In the genomic region with DNA sequence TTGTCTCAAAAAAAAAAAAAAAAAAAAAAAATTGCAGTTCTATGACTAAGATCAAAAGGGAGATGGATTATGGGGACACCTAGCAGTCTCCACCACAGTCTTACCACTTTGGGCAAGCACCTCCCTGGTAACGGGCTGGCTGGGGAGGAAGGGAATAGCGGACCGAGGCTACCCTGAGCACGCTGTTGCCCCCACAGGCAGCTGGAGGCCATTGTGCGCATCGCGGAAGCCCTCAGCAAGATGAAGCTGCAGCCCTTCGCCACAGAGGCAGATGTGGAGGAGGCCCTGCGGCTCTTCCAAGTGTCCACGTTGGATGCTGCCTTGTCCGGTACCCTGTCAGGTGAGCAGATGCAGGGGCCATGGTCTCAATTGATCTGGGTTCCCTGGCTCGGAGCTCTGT, we compare ENCODE assay signal across 29 cellular contexts.
"Had no signal": no experiment of that assay in that cellular context is flagged by ENCODE, and none has a peak within 500 bp of the region (broad histone marks: within the 10 kb centered on the region; RNA-seq: fewer than 3 reads in every experiment).

No MANE protein-coding gene starts in this region.

- H3K27me3 ChIP-seq: esophagus squamous epithelium, heart right ventricle, right atrium auricular region, stomach, thyroid gland, upper lobe of left lung, vagina had no signal

- H3K27me3 Mint-ChIP-seq: activated naive CD8-positive, alpha-beta T cell; central memory CD8-positive, alpha-beta T cell; dendritic cell treated with granulocyte-macrophage colony-stimulating factor and Interleukin-4, amounts not matched to agents 40 ng/mL and 50 ng/mL, for 4 days; naive thymus-derived CD4-positive, alpha-beta T cell; stimulated activated naive B cell treated with anti-CD40 and anti-IgM and Interleukin-4, amounts not matched to agents 10 μg/mL and 1 μg/mL and 100 μg/mL, for 72 hours had no signal

- H3K27ac Mint-ChIP-seq: activated naive CD8-positive, alpha-beta T cell; dendritic cell treated with granulocyte-macrophage colony-stimulating factor and Interleukin-4, amounts not matched to agents 40 ng/mL and 50 ng/mL, for 4 days; naive thymus-derived CD4-positive, alpha-beta T cell had no signal

- ATAC-seq: activated CD4-positive, CD25-positive, alpha-beta regulatory T cell treated with anti-CD3 and anti-CD28 coated beads, Interleukin-2, amount 50 U/mL, for 24 hours; heart right ventricle; left colon; naive thymus-derived CD4-positive, alpha-beta T cell; stimulated activated naive B cell treated with anti-CD40 and anti-IgM and Interleukin-4, amounts not matched to agents 10 μg/mL and 1 μg/mL and 100 μg/mL, for 72 hours had no signal

- H3K4me1 ChIP-seq: heart right ventricle, right atrium auricular region, stomach, upper lobe of left lung, vagina had no signal

- H3K9me3 Mint-ChIP-seq: central memory CD8-positive, alpha-beta T cell; dendritic cell treated with granulocyte-macrophage colony-stimulating factor and Interleukin-4, amounts not matched to agents 40 ng/mL and 50 ng/mL, for 4 days; naive thymus-derived CD4-positive, alpha-beta T cell; neural crest cell; stimulated activated naive B cell treated with anti-CD40 and anti-IgM and Interleukin-4, amounts not matched to agents 10 μg/mL and 1 μg/mL and 100 μg/mL, for 72 hours had no signal

- H3K4me3 ChIP-seq: esophagus squamous epithelium, heart right ventricle, right atrium auricular region, stomach, thyroid gland, upper lobe of left lung, vagina had no signal

- H3K4me1 Mint-ChIP-seq: central memory CD8-positive, alpha-beta T cell; naive thymus-derived CD4-positive, alpha-beta T cell had no signal

- H3K27ac ChIP-seq: epithelial cell of prostate, esophagus squamous epithelium, heart right ventricle, right atrium auricular region, stomach, thyroid gland, upper lobe of left lung, vagina had no signal

- DNase-seq: activated CD4-positive, alpha-beta T cell treated with anti-CD3 and anti-CD28 coated beads for 48 hours; activated CD4-positive, alpha-beta T cell treated with anti-CD3 and anti-CD28 coated beads, Interleukin-2, amount 50 U/mL, for 48 hours; activated CD8-positive, alpha-beta memory T cell treated with anti-CD3 and anti-CD28 coated beads for 24 hours; activated effector memory CD4-positive, alpha-beta T cell treated with Interleukin-2 at 50 U/mL for 16 hours; activated naive CD4-positive, alpha-beta T cell treated with Interleukin-2 at 50 U/mL for 16 hours; anterior cingulate cortex; esophagus squamous epithelium; foreskin melanocyte; heart right ventricle; islet precursor cell; left colon; mammary epithelial cell; midbrain; naive thymus-derived CD4-positive, alpha-beta T cell; occipital lobe; stimulated activated CD4-positive, alpha-beta T cell treated with anti-CD3 and anti-CD28 coated beads, Interleukin-15, amount 100 ng/mL, for 24 hours; stimulated activated CD4-positive, alpha-beta T cell treated with anti-CD3 and anti-CD28 coated beads, Interleukin-2, amount 100 ng/mL, for 24 hours; stimulated activated naive B cell treated with anti-CD40 and anti-IgM and Interleukin-4, amounts not matched to agents 10 μg/mL and 1 μg/mL and 100 μg/mL, for 72 hours; stomach; thyroid gland; upper lobe of left lung had no signal

- H3K4me3 Mint-ChIP-seq: activated naive CD8-positive, alpha-beta T cell; central memory CD8-positive, alpha-beta T cell; dendritic cell treated with granulocyte-macrophage colony-stimulating factor and Interleukin-4, amounts not matched to agents 40 ng/mL and 50 ng/mL, for 4 days; naive thymus-derived CD4-positive, alpha-beta T cell; neural crest cell; stimulated activated naive B cell treated with anti-CD40 and anti-IgM and Interleukin-4, amounts not matched to agents 10 μg/mL and 1 μg/mL and 100 μg/mL, for 72 hours had no signal

- H3K9me3 ChIP-seq: esophagus squamous epithelium, heart right ventricle, right atrium auricular region, stomach, thyroid gland, upper lobe of left lung, vagina had no signal
